In the genomic region with DNA sequence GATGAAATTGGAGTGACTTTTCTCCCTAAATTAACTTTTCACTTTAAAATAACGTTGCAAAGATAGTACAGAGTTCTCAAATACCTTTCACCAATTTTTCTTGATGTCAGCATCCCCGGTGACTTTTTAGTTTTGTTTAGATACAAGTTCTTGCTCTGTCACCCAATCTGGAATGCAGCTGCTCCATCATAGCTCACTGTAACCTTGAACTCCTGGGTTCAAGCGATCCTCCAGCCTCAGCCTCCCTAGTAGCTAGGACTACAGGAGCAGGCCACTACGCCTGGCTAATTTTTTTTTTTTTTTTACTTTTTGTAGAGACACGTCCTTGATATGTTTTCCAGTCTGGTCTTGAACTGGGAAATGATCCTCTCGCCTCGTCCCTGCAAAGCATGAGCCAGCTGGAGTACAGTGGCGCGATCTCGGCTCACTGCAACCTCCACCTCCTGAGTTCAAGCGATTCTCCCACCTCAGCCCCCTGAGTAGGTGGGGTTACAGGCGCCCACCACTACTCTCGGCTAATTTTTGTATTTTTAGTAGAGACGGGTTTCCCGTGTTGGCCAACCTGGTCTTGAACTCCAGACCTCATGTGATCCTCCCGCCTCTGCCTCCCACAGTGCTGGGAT, we compare ENCODE assay signal across 8 cellular contexts. TPM values are rescaled to one million over a fixed set of nuclear protein-coding genes. Genes with fewer than 3 reads are reported as not detected.
DNase-seq lines count a peak whose midpoint lies in the region; ATAC-seq lines count a peak whose summit lies in the region.

No MANE protein-coding gene starts in this region.

- ATAC-seq in activated T-cell treated with anti-CD3 and anti-CD28 coated beads, Interleukin-2, amount 50 U/mL, for 4 hours: no peak
- no peak for ATAC-seq in HG03095 (IDR thresholded peaks at IDR 0.05; ENCODE audit: unreplicated experiment)
- ATAC-seq in HG02884 (IDR thresholded peaks at IDR 0.05; ENCODE audit: unreplicated experiment): no peak
- ATAC-seq in GM21390 (IDR thresholded peaks at IDR 0.05; ENCODE audit: unreplicated experiment): no peak

- peak overlapping the region; percentile 93 for H3K4me3 Mint-ChIP-seq in activated T-cell treated with anti-CD3 and anti-CD28 coated beads, Interleukin-2, amount 50 U/mL, for 4 hours
- H3K4me3 Mint-ChIP-seq in activated CD4-positive, alpha-beta memory T cell treated with anti-CD3 and anti-CD28 coated beads, Interleukin-2, amount 10 ng/mL, durations not matched to agents 7 days and 5 days: peak overlapping the region; percentile 86

- POLR2A ChIA-PET in activated CD4-positive, alpha-beta memory T cell treated with anti-CD3 and anti-CD28 coated beads, Interleukin-2, amount 10 ng/mL, durations not matched to agents 7 days and 5 days (lab: Charles Lee): interaction anchor here (0.6 to 3.2 kb wide), 18 partner anchors 8 to 171 kb away, joined by 3 to 23 read pairs (median 7); a partner anchor contains a TSS

- H3K4me3 ChIP-seq in iPS-18a (ENCODE audit: low read length): peak overlapping the region; percentile 97
- H3K4me3 ChIP-seq in stomach smooth muscle (ENCODE audit: low read length in 2 of 2): peak overlapping the region; percentile 90 to 91

- no peaks in the 10 kb centered on the region for H3K9me3 Mint-ChIP-seq in activated T-cell treated with anti-CD3 and anti-CD28 coated beads, Interleukin-2, amount 50 U/mL, for 4 hours
- H3K9me3 Mint-ChIP-seq in activated CD4-positive, alpha-beta memory T cell treated with anti-CD3 and anti-CD28 coated beads, Interleukin-2, amount 10 ng/mL, durations not matched to agents 7 days and 5 days: peaks cover 8% of the 10 kb centered on the region

- H3K27me3 ChIP-seq in iPS-18a (ENCODE audit: control insufficient read depth, insufficient read depth, low read length): no peaks in the 10 kb centered on the region
- no peaks in the 10 kb centered on the region for H3K27me3 ChIP-seq in stomach smooth muscle (ENCODE audit: control insufficient read depth in 1 of 2, insufficient read depth in 2 of 2, low read length in 2 of 2)

- H3K4me1 Mint-ChIP-seq in activated T-cell treated with anti-CD3 and anti-CD28 coated beads, Interleukin-2, amount 50 U/mL, for 4 hours (ENCODE audit: low read depth): peaks cover 50% of the 10 kb centered on the region
- peaks cover 52% of the 10 kb centered on the region for H3K4me1 Mint-ChIP-seq in activated CD4-positive, alpha-beta memory T cell treated with anti-CD3 and anti-CD28 coated beads, Interleukin-2, amount 10 ng/mL, durations not matched to agents 7 days and 5 days

- H3K9ac ChIP-seq in iPS-18a (ENCODE audit: low read length) (peak overlapping the region; percentile 94), stomach smooth muscle (ENCODE audit: low read length in 2 of 2) (peak overlapping the region; percentile 95 to 96)

- H3K27ac ChIP-seq in iPS-18a (ENCODE audit: low read length): peak overlapping the region; percentile 93
- H3K27ac ChIP-seq in stomach smooth muscle (ENCODE audit: low read length): peak overlapping the region; percentile 92

- H3K36me3 Mint-ChIP-seq in activated T-cell treated with anti-CD3 and anti-CD28 coated beads, Interleukin-2, amount 50 U/mL, for 4 hours (ENCODE audit: insufficient read depth): peaks cover 32% of the 10 kb centered on the region
- peaks cover 60% of the 10 kb centered on the region for H3K36me3 Mint-ChIP-seq in activated CD4-positive, alpha-beta memory T cell treated with anti-CD3 and anti-CD28 coated beads, Interleukin-2, amount 10 ng/mL, durations not matched to agents 7 days and 5 days (ENCODE audit: low read depth)

- peak overlapping the region; percentile 98 for H3K27ac Mint-ChIP-seq in activated CD4-positive, alpha-beta memory T cell treated with anti-CD3 and anti-CD28 coated beads, Interleukin-2, amount 10 ng/mL, durations not matched to agents 7 days and 5 days

- H3K36me3 ChIP-seq in iPS-18a (ENCODE audit: control insufficient read depth, low read depth, low read length): no peaks in the 10 kb centered on the region
- peaks cover 5 to 8% of the 10 kb centered on the region in 2 donors for H3K36me3 ChIP-seq in stomach smooth muscle (ENCODE audit: control insufficient read depth in 2 of 2, insufficient read depth in 2 of 2, low read length in 2 of 2)

- no peak for DNase-seq in activated T-cell treated with anti-CD3 and anti-CD28 coated beads, Interleukin-2, amount 50 U/mL, for 4 hours
- no peak for DNase-seq in activated T-cell treated with anti-CD3 and anti-CD28 coated beads for 4 hours
- DNase-seq in activated CD4-positive, alpha-beta memory T cell treated with anti-CD3 and anti-CD28 coated beads, Interleukin-2, amount 10 ng/mL, durations not matched to agents 7 days and 5 days: no peak

- CTCF ChIA-PET in activated CD4-positive, alpha-beta memory T cell treated with anti-CD3 and anti-CD28 coated beads, Interleukin-2, amount 10 ng/mL, durations not matched to agents 7 days and 5 days (lab: Charles Lee): interaction anchor here (0.9 to 2.6 kb wide), 5 partner anchors 8 to 61 kb away, joined by 3 to 11 read pairs (median 3); no protein-coding TSS in a partner anchor

- no peaks in the 10 kb centered on the region for H3K9me3 ChIP-seq in iPS-18a (ENCODE audit: control insufficient read depth, low read depth, low read length)
- no peaks in the 10 kb centered on the region for H3K9me3 ChIP-seq in stomach smooth muscle (ENCODE audit: control insufficient read depth in 2 of 2, low read length in 2 of 2)

- no peaks in the 10 kb centered on the region for H3K27me3 Mint-ChIP-seq in activated T-cell treated with anti-CD3 and anti-CD28 coated beads, Interleukin-2, amount 50 U/mL, for 4 hours (ENCODE audit: low read depth)
- H3K27me3 Mint-ChIP-seq in activated CD4-positive, alpha-beta memory T cell treated with anti-CD3 and anti-CD28 coated beads, Interleukin-2, amount 10 ng/mL, durations not matched to agents 7 days and 5 days: no peaks in the 10 kb centered on the region

- no peaks in the 10 kb centered on the region for H3K4me1 ChIP-seq in iPS-18a (ENCODE audit: control insufficient read depth, low read depth, low read length)
- peaks cover 7% of the 10 kb centered on the region for H3K4me1 ChIP-seq in stomach smooth muscle (ENCODE audit: control insufficient read depth, insufficient read depth, low read length)

RNA-seq across cellular contexts. Expression of a gene that starts 0.7 kb away (rescaled TPM):
- total RNA-seq in activated T-cell treated with anti-CD3 and anti-CD28 coated beads, Interleukin-2, amount 50 U/mL, for 4 hours: 10 to 100 TPM; 14.0 to 19.3 (median 14.5) TPM
- 10 to 100 TPM; 15.2 to 16.1 TPM for total RNA-seq in activated CD4-positive, alpha-beta memory T cell treated with anti-CD3 and anti-CD28 coated beads, Interleukin-2, amount 10 ng/mL, durations not matched to agents 7 days and 5 days

RNA-seq across cellular contexts. Expression of a gene that starts 0.9 kb away (rescaled TPM):
- 1 to 10 TPM; 5.2 to 7.5 (median 7.1) TPM for total RNA-seq in activated T-cell treated with anti-CD3 and anti-CD28 coated beads, Interleukin-2, amount 50 U/mL, for 4 hours
- total RNA-seq in activated CD4-positive, alpha-beta memory T cell treated with anti-CD3 and anti-CD28 coated beads, Interleukin-2, amount 10 ng/mL, durations not matched to agents 7 days and 5 days: 10 to 100 TPM in 1 of 2 experiments, 1 to 10 TPM in 1; 9.4 to 10.4 TPM

RNA-seq across cellular contexts. Expression of a gene that starts 35.2 kb away (rescaled TPM):
- not detected for total RNA-seq in activated T-cell treated with anti-CD3 and anti-CD28 coated beads, Interleukin-2, amount 50 U/mL, for 4 hours
- total RNA-seq in activated CD4-positive, alpha-beta memory T cell treated with anti-CD3 and anti-CD28 coated beads, Interleukin-2, amount 10 ng/mL, durations not matched to agents 7 days and 5 days: not detected
